7 cellular contexts compared by ENCODE assay signal in the genomic region with DNA sequence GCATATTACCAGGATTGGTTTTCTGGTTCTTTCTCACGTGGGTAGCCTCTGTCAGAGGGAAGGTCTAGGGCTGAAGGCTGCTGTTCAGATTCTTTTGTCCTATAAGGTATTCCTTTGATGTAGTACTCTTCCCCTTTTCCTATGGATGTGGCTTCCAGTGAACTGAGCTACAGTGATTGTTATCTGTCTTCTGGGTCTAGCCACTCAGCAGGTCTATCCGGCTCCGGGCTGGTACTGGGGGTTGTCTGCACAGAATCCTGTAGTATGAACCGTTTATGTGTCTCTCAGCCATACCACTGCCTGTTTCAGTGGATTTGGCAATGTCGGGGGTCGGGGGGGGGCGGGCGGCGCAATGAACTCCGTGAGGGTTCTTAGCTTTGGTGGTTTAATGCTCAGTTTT.
"Had no signal": no experiment of that assay in that cellular context is flagged by ENCODE, and none has a peak within 500 bp of the region (broad histone marks: within the 10 kb centered on the region; RNA-seq: fewer than 3 reads in every experiment).

No MANE protein-coding gene starts in this region.

- H3K27ac ChIP-seq: HL-60, KMS-11 had no signal

- H3K4me3 ChIP-seq: K562 had no signal

- H3K4me2 ChIP-seq: KMS-11 had no signal

- H3K9ac ChIP-seq: KMS-11 had no signal

- DNase-seq: IMR-90, KBM-7, KG1 had no signal

- ATAC-seq: HepG2, K562 had no signal
